21 cellular contexts compared by ENCODE assay signal in the genomic region with DNA sequence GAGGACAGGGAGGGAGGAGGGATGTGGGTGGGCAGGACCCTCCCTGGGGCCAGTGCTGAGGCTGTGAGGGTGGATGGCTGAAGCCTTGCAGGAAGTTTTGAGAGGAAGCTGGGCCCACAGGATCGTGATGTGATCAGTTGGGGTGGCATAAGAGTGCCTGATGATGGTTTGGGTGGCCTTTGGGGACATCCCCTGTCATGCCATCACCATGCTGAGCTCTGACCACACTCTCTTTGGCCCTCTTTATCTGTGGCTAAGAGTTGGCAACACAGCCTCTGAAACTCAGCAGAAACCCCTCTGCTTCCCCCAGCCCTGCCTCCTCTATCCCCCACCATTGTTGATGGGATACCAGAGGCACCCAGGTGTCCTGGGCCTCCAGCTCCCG. TPM values are rescaled to one million over a fixed set of nuclear protein-coding genes. Genes with fewer than 3 reads are reported as not detected.
DNase-seq lines count a peak whose midpoint lies in the region; ATAC-seq, FAIRE-seq and TF ChIP-seq lines count a peak whose summit lies in the region.
"Had no signal": no experiment of that assay in that cellular context is flagged by ENCODE, and none has a peak within 500 bp of the region (broad histone marks: within the 10 kb centered on the region; RNA-seq: fewer than 3 reads in every experiment).

No MANE protein-coding gene starts in this region.

- peak in 1 of 2 donors; percentile 34 for DNase-seq in activated T-cell treated with anti-CD3 and anti-CD28 coated beads, Interleukin-2, amount 50 U/mL, for 72 hours
- no peak for DNase-seq in activated T-cell treated with anti-CD3 and anti-CD28 coated beads, Interleukin-2, amount 50 U/mL, for 4 hours
- DNase-seq in activated T-helper 2 cell treated with anti-CD3 and anti-CD28 coated beads, Interferon-gamma antibody, Interleukin-2, Interleukin-4, amounts not matched to agents 10 μg/mL and 5 μg/mL and 100 μg/mL, durations not matched to agents 14 hours and 24 hours and 36 hours (ENCODE audit: low spot score) = no peak
- DNase-seq in stimulated activated effector memory CD8-positive, alpha-beta T cell treated with anti-CD3 and anti-CD28 coated beads, Interleukin-12 subunit alpha, Interleukin-12 subunit beta, amount 100 ng/mL, for 72 hours (ENCODE audit: low spot score in 2 of 2) = no peak
- DNase-seq in kidney (no peak), GM23248 (no peak)
- DNase-seq: C1 segment of cervical spinal cord, EL, HFFc6, KBM-7, MG63, NCI-H1105, NCI-H1694 treated with DMSO at 0.1 percent for 48 hours, NCI-H345, NCI-H82, SHP77 had no signal

- H3K9ac ChIP-seq in KMS-11 (no peak overlapping the region), kidney (ENCODE audit: low read length in 2 of 2) (no peak overlapping the region), GM23248 (no peak overlapping the region)

- in situ Hi-C loops in GM23248 (cut with MboI) = no loop called here

- no peaks in the 10 kb centered on the region for H3K79me2 ChIP-seq in KMS-11 (ENCODE audit: insufficient read depth, low read depth)
- H3K79me2 ChIP-seq in GM23248 (ENCODE audit: insufficient read depth) = no peaks in the 10 kb centered on the region

- H3K9me2 ChIP-seq in GM23248 (ENCODE audit: insufficient read depth) = no peaks in the 10 kb centered on the region

- H3K9me3 ChIP-seq in kidney (ENCODE audit: control insufficient read depth in 1 of 2, low read length in 2 of 2) = no peaks in the 10 kb centered on the region
- no peaks in the 10 kb centered on the region for H3K9me3 ChIP-seq in GM23248 (ENCODE audit: low read depth)
- H3K9me3 ChIP-seq: MG63 had no signal

- no peaks in the 10 kb centered on the region for H3K27me3 Mint-ChIP-seq in activated T-cell treated with anti-CD3 and anti-CD28 coated beads, Interleukin-2, amount 50 U/mL, for 72 hours (ENCODE audit: low read depth)
- H3K27me3 Mint-ChIP-seq in activated T-cell treated with anti-CD3 and anti-CD28 coated beads, Interleukin-2, amount 50 U/mL, for 4 hours (ENCODE audit: low read depth) = no peaks in the 10 kb centered on the region
- no peaks in the 10 kb centered on the region for H3K27me3 Mint-ChIP-seq in activated T-helper 2 cell treated with anti-CD3 and anti-CD28 coated beads, Interferon-gamma antibody, Interleukin-2, Interleukin-4, amounts not matched to agents 10 μg/mL and 5 μg/mL and 100 μg/mL, durations not matched to agents 14 hours and 24 hours and 36 hours (ENCODE audit: low read depth)

- FAIRE-seq in kidney (lab: Jason Lieb, UNC) = no peak
- FAIRE-seq: RCC 7860 had no signal

- intact Hi-C loops in activated T-helper 2 cell treated with anti-CD3 and anti-CD28 coated beads, Interferon-gamma antibody, Interleukin-2, Interleukin-4, amounts not matched to agents 10 μg/mL and 5 μg/mL and 100 μg/mL, durations not matched to agents 14 hours and 24 hours and 36 hours (cut with micrococcal nuclease) = loop anchor here (5.0 kb wide), 1 partner anchor 37 kb away; no protein-coding TSS in a partner anchor
- intact Hi-C loops in kidney (cut with DNase I) = no loop called here

- H3K4me1 ChIP-seq in KMS-11 (ENCODE audit: low read depth, poor library complexity, severe bottlenecking) (peaks cover 44% of the 10 kb centered on the region), kidney (ENCODE audit: control insufficient read depth in 1 of 2, insufficient read depth in 1 of 2, low read depth in 1 of 2, low read length in 2 of 2) (no peaks in the 10 kb centered on the region), GM23248 (ENCODE audit: insufficient read depth) (peaks cover 6% of the 10 kb centered on the region; the same call in 1 of the 2 replicates)

- H3K4me3 Mint-ChIP-seq in activated T-cell treated with anti-CD3 and anti-CD28 coated beads, Interleukin-2, amount 50 U/mL, for 72 hours = peak overlapping the region; percentile 16 to 54
- no peak overlapping the region for H3K4me3 Mint-ChIP-seq in activated T-cell treated with anti-CD3 and anti-CD28 coated beads, Interleukin-2, amount 50 U/mL, for 4 hours
- no peak overlapping the region for H3K4me3 Mint-ChIP-seq in activated T-helper 2 cell treated with anti-CD3 and anti-CD28 coated beads, Interferon-gamma antibody, Interleukin-2, Interleukin-4, amounts not matched to agents 10 μg/mL and 5 μg/mL and 100 μg/mL, durations not matched to agents 14 hours and 24 hours and 36 hours (ENCODE audit: low read depth)
- H3K4me3 Mint-ChIP-seq in stimulated activated effector memory CD8-positive, alpha-beta T cell treated with anti-CD3 and anti-CD28 coated beads, Interleukin-12 subunit alpha, Interleukin-12 subunit beta, amount 100 ng/mL, for 72 hours = no peak overlapping the region
- H3K4me3 Mint-ChIP-seq: GM23338, HFFc6 had no signal

- ATAC-seq in activated T-cell treated with anti-CD3 and anti-CD28 coated beads, Interleukin-2, amount 50 U/mL, for 72 hours (replicated peaks in 1 of 2) = peak; percentile 10 to 19
- no peak for ATAC-seq in activated T-cell treated with anti-CD3 and anti-CD28 coated beads, Interleukin-2, amount 50 U/mL, for 4 hours
- ATAC-seq in stimulated activated effector memory CD8-positive, alpha-beta T cell treated with anti-CD3 and anti-CD28 coated beads, Interleukin-12 subunit alpha, Interleukin-12 subunit beta, amount 100 ng/mL, for 72 hours = peak; percentile 45
- no peak for ATAC-seq in HG02571 (IDR thresholded peaks at IDR 0.05; ENCODE audit: unreplicated experiment)
- ATAC-seq: GM23338 had no signal

- peak overlapping the region; percentile 13; the same call in 1 of the 2 replicates for H3K4me2 ChIP-seq in KMS-11
- no peak overlapping the region for H3K4me2 ChIP-seq in GM23248 (ENCODE audit: unreplicated experiment)
- H3K4me2 ChIP-seq: GM23338 had no signal

- H3K4me1 Mint-ChIP-seq in activated T-cell treated with anti-CD3 and anti-CD28 coated beads, Interleukin-2, amount 50 U/mL, for 72 hours (ENCODE audit: low read depth) = peaks cover 51% of the 10 kb centered on the region
- peaks cover 12% of the 10 kb centered on the region for H3K4me1 Mint-ChIP-seq in activated T-cell treated with anti-CD3 and anti-CD28 coated beads, Interleukin-2, amount 50 U/mL, for 4 hours (ENCODE audit: low read depth)
- H3K4me1 Mint-ChIP-seq in activated T-helper 2 cell treated with anti-CD3 and anti-CD28 coated beads, Interferon-gamma antibody, Interleukin-2, Interleukin-4, amounts not matched to agents 10 μg/mL and 5 μg/mL and 100 μg/mL, durations not matched to agents 14 hours and 24 hours and 36 hours (ENCODE audit: low read depth) = peaks cover 39% of the 10 kb centered on the region
- peaks cover 29% of the 10 kb centered on the region for H3K4me1 Mint-ChIP-seq in stimulated activated effector memory CD8-positive, alpha-beta T cell treated with anti-CD3 and anti-CD28 coated beads, Interleukin-12 subunit alpha, Interleukin-12 subunit beta, amount 100 ng/mL, for 72 hours
- H3K4me1 Mint-ChIP-seq: GM23338 had no signal

- H3K27me3 ChIP-seq in KMS-11 (ENCODE audit: insufficient read depth, low read depth) (no peaks in the 10 kb centered on the region; the same call in 1 of the 2 replicates), GM23248 (replicated peaks; ENCODE audit: insufficient read depth) (no peaks in the 10 kb centered on the region; the same call in 1 of the 2 replicates)
- H3K27me3 ChIP-seq: MG63 had no signal

- H3K9me3 Mint-ChIP-seq in activated T-cell treated with anti-CD3 and anti-CD28 coated beads, Interleukin-2, amount 50 U/mL, for 72 hours = no peaks in the 10 kb centered on the region
- no peaks in the 10 kb centered on the region for H3K9me3 Mint-ChIP-seq in activated T-cell treated with anti-CD3 and anti-CD28 coated beads, Interleukin-2, amount 50 U/mL, for 4 hours
- no peaks in the 10 kb centered on the region for H3K9me3 Mint-ChIP-seq in activated T-helper 2 cell treated with anti-CD3 and anti-CD28 coated beads, Interferon-gamma antibody, Interleukin-2, Interleukin-4, amounts not matched to agents 10 μg/mL and 5 μg/mL and 100 μg/mL, durations not matched to agents 14 hours and 24 hours and 36 hours
- no peaks in the 10 kb centered on the region for H3K9me3 Mint-ChIP-seq in stimulated activated effector memory CD8-positive, alpha-beta T cell treated with anti-CD3 and anti-CD28 coated beads, Interleukin-12 subunit alpha, Interleukin-12 subunit beta, amount 100 ng/mL, for 72 hours
- H3K9me3 Mint-ChIP-seq: HFFc6 had no signal

- H3K36me3 Mint-ChIP-seq in activated T-cell treated with anti-CD3 and anti-CD28 coated beads, Interleukin-2, amount 50 U/mL, for 72 hours (ENCODE audit: insufficient read depth in 2 of 2) = no peaks in the 10 kb centered on the region
- no peaks in the 10 kb centered on the region for H3K36me3 Mint-ChIP-seq in activated T-cell treated with anti-CD3 and anti-CD28 coated beads, Interleukin-2, amount 50 U/mL, for 4 hours (ENCODE audit: insufficient read depth)
- no peaks in the 10 kb centered on the region for H3K36me3 Mint-ChIP-seq in activated T-helper 2 cell treated with anti-CD3 and anti-CD28 coated beads, Interferon-gamma antibody, Interleukin-2, Interleukin-4, amounts not matched to agents 10 μg/mL and 5 μg/mL and 100 μg/mL, durations not matched to agents 14 hours and 24 hours and 36 hours (ENCODE audit: low read depth)
- H3K36me3 Mint-ChIP-seq in stimulated activated effector memory CD8-positive, alpha-beta T cell treated with anti-CD3 and anti-CD28 coated beads, Interleukin-12 subunit alpha, Interleukin-12 subunit beta, amount 100 ng/mL, for 72 hours = no peaks in the 10 kb centered on the region

- H3K36me3 ChIP-seq in KMS-11 (ENCODE audit: insufficient read depth) (no peaks in the 10 kb centered on the region), kidney (ENCODE audit: control insufficient read depth in 1 of 2, insufficient read depth in 2 of 2, low read length in 2 of 2) (no peaks in the 10 kb centered on the region), GM23248 (ENCODE audit: low read depth) (no peaks in the 10 kb centered on the region)
- H3K36me3 ChIP-seq: MG63 had no signal

- H2AFZ ChIP-seq in KMS-11 (ENCODE audit: low read depth) (no peak overlapping the region), GM23248 (no peak overlapping the region)
- H2AFZ ChIP-seq: GM23338 had no signal

- H3F3A ChIP-seq in GM23248 (ENCODE audit: insufficient read depth) = peaks cover 12% of the 10 kb centered on the region; the same call in 1 of the 2 replicates

- H3K4me3 ChIP-seq in KMS-11 (IDR thresholded peaks at IDR 0.05; ENCODE audit: insufficient read depth, low read depth, low read length) (no peak overlapping the region), kidney (ENCODE audit: low read length in 2 of 2) (no peak overlapping the region), GM23248 (no peak overlapping the region)
- H3K4me3 ChIP-seq: GM23338, MG63 had no signal

- peak overlapping the region; percentile 81 for H3K27ac ChIP-seq in KMS-11
- no peak overlapping the region for H3K27ac ChIP-seq in kidney (ENCODE audit: low read depth in 2 of 2, low read length in 2 of 2)
- no peak overlapping the region for H3K27ac ChIP-seq in GM23248
- H3K27ac ChIP-seq: 22Rv1 had no signal

- 71 to 91% methylated on average over 2 of the region's 2 CpGs for WGBS in GM23248 (ENCODE audit: low coverage in 1 of 2, low lambda C conversion rate in 2 of 2, missing lambda C conversion rate in 2 of 2), 2 experiments

- no peaks in the 10 kb centered on the region for H4K20me1 ChIP-seq in KMS-11 (ENCODE audit: insufficient read depth)
- H4K20me1 ChIP-seq in GM23248 (ENCODE audit: insufficient read depth) = no peaks in the 10 kb centered on the region

- TF ChIP-seq CTCF in KMS-11 (conservative IDR thresholded peaks at IDR 0.05; ENCODE audit: low read depth, low read length) = no peak
- TF ChIP-seq CTCF in kidney (IDR thresholded peaks at IDR 0.05; ENCODE audit: borderline replicate concordance, extremely low read depth, insufficient read depth) = no peak

- no peak overlapping the region for H3K27ac Mint-ChIP-seq in activated T-cell treated with anti-CD3 and anti-CD28 coated beads, Interleukin-2, amount 50 U/mL, for 72 hours
- peak overlapping the region; percentile 67 for H3K27ac Mint-ChIP-seq in activated T-helper 2 cell treated with anti-CD3 and anti-CD28 coated beads, Interferon-gamma antibody, Interleukin-2, Interleukin-4, amounts not matched to agents 10 μg/mL and 5 μg/mL and 100 μg/mL, durations not matched to agents 14 hours and 24 hours and 36 hours
- no peak overlapping the region for H3K27ac Mint-ChIP-seq in stimulated activated effector memory CD8-positive, alpha-beta T cell treated with anti-CD3 and anti-CD28 coated beads, Interleukin-12 subunit alpha, Interleukin-12 subunit beta, amount 100 ng/mL, for 72 hours
- H3K27ac Mint-ChIP-seq: GM23338, HFFc6 had no signal

RNA-seq across cellular contexts. Expression of a gene that starts 19.8 kb away (rescaled TPM):
- total RNA-seq in activated T-cell treated with anti-CD3 and anti-CD28 coated beads, Interleukin-2, amount 50 U/mL, for 72 hours = 10 to 100 TPM; 67.3 to 80.3 TPM
- total RNA-seq in activated T-cell treated with anti-CD3 and anti-CD28 coated beads, Interleukin-2, amount 50 U/mL, for 4 hours = 10 to 100 TPM; 51.9 to 58.3 (median 53.2) TPM
- total RNA-seq in activated T-helper 2 cell treated with anti-CD3 and anti-CD28 coated beads, Interferon-gamma antibody, Interleukin-2, Interleukin-4, amounts not matched to agents 10 μg/mL and 5 μg/mL and 100 μg/mL, durations not matched to agents 14 hours and 24 hours and 36 hours = 85.8 and 91.2 TPM in 2 replicates
- total RNA-seq in kidney = 24.7 TPM
- 28.5 TPM for polyA plus RNA-seq in kidney (ENCODE audit: insufficient read depth, low read depth, low replicate concordance)
- 21.8 and 26.8 TPM in 2 replicates for total RNA-seq in GM23248 (2014; rRNA removed; shearing (Covaris generic))
- polyA plus RNA-seq in GM23248 (2016; fragmentation: Nextera tagmentation; extraction: Ambion mirVana) = 19.4 and 23.0 TPM in 2 replicates

RNA-seq across cellular contexts. Expression of a gene that starts 24.0 kb away (rescaled TPM):
- 10 to 100 TPM; 39.5 to 63.5 TPM for total RNA-seq in activated T-cell treated with anti-CD3 and anti-CD28 coated beads, Interleukin-2, amount 50 U/mL, for 72 hours
- total RNA-seq in activated T-cell treated with anti-CD3 and anti-CD28 coated beads, Interleukin-2, amount 50 U/mL, for 4 hours = 10 to 100 TPM; 13.7 to 17.5 (median 14.9) TPM
- total RNA-seq in activated T-helper 2 cell treated with anti-CD3 and anti-CD28 coated beads, Interferon-gamma antibody, Interleukin-2, Interleukin-4, amounts not matched to agents 10 μg/mL and 5 μg/mL and 100 μg/mL, durations not matched to agents 14 hours and 24 hours and 36 hours = 65.0 and 65.5 TPM in 2 replicates
- 0.94 TPM for total RNA-seq in kidney
- polyA plus RNA-seq in kidney (ENCODE audit: insufficient read depth, low read depth, low replicate concordance) (0.97 TPM), GM23248 (2016; fragmentation: Nextera tagmentation; extraction: Ambion mirVana) (0.14 and 0.23 TPM in 2 replicates)
- not detected in 2 replicates for total RNA-seq in GM23248 (2014; rRNA removed; shearing (Covaris generic))

RNA-seq across cellular contexts. Expression of a gene that starts 58.9 kb away (rescaled TPM):
- 10 to 100 TPM; 54.8 to 66.1 TPM for total RNA-seq in activated T-cell treated with anti-CD3 and anti-CD28 coated beads, Interleukin-2, amount 50 U/mL, for 72 hours
- total RNA-seq in activated T-cell treated with anti-CD3 and anti-CD28 coated beads, Interleukin-2, amount 50 U/mL, for 4 hours = 100 to 1,000 TPM in 1 of 3 donors, 10 to 100 TPM in 2; 96.2 to 105 (median 96.7) TPM
- 67.9 and 69.5 TPM in 2 replicates for total RNA-seq in activated T-helper 2 cell treated with anti-CD3 and anti-CD28 coated beads, Interferon-gamma antibody, Interleukin-2, Interleukin-4, amounts not matched to agents 10 μg/mL and 5 μg/mL and 100 μg/mL, durations not matched to agents 14 hours and 24 hours and 36 hours
- 77.6 TPM for total RNA-seq in kidney
- polyA plus RNA-seq in kidney (ENCODE audit: insufficient read depth, low read depth, low replicate concordance) (41.1 TPM), GM23248 (2016; fragmentation: Nextera tagmentation; extraction: Ambion mirVana) (48.0 and 49.6 TPM in 2 replicates)
- 57.9 and 59.8 TPM in 2 replicates for total RNA-seq in GM23248 (2014; rRNA removed; shearing (Covaris generic))

Comparison
In these comparisons a context has a peak if more than half of its experiments do, and no peak if none do; other contexts are left out.
1. ATAC-seq: peak in activated T-cell treated with anti-CD3 and anti-CD28 coated beads, Interleukin-2, amount 50 U/mL, for 72 hours (2 of 2) and stimulated activated effector memory CD8-positive, alpha-beta T cell treated with anti-CD3 and anti-CD28 coated beads, Interleukin-12 subunit alpha, Interleukin-12 subunit beta, amount 100 ng/mL, for 72 hours (single experiment); none in activated T-cell treated with anti-CD3 and anti-CD28 coated beads, Interleukin-2, amount 50 U/mL, for 4 hours (0 of 2) and HG02571 (single experiment).
2. H3K4me3 Mint-ChIP-seq: peak in activated T-cell treated with anti-CD3 and anti-CD28 coated beads, Interleukin-2, amount 50 U/mL, for 72 hours (2 of 2); none in activated T-cell treated with anti-CD3 and anti-CD28 coated beads, Interleukin-2, amount 50 U/mL, for 4 hours (single experiment), activated T-helper 2 cell treated with anti-CD3 and anti-CD28 coated beads, Interferon-gamma antibody, Interleukin-2, Interleukin-4, amounts not matched to agents 10 μg/mL and 5 μg/mL and 100 μg/mL, durations not matched to agents 14 hours and 24 hours and 36 hours (single experiment) and stimulated activated effector memory CD8-positive, alpha-beta T cell treated with anti-CD3 and anti-CD28 coated beads, Interleukin-12 subunit alpha, Interleukin-12 subunit beta, amount 100 ng/mL, for 72 hours (single experiment).